Comparison of ENCODE assay signal across 26 cellular contexts in genomic region chr4:152822323-152822722, GRCh38. TPM values are rescaled to one million over a fixed set of nuclear protein-coding genes. Genes with fewer than 3 reads are reported as not detected.
"Had no signal": no experiment of that assay in that cellular context is flagged by ENCODE, and none has a peak within 500 bp of the region (broad histone marks: within the 10 kb centered on the region; RNA-seq: fewer than 3 reads in every experiment).

No MANE protein-coding gene starts in this region.

- H3K27ac ChIP-seq: colonic mucosa, epithelial cell of prostate, foreskin keratinocyte, gastroesophageal sphincter, heart right ventricle, left lung, lower lobe of right lung had no signal

- H3K4me3 Mint-ChIP-seq: dendritic cell treated with granulocyte-macrophage colony-stimulating factor and Interleukin-4, amounts not matched to agents 40 ng/mL and 50 ng/mL, for 4 days; effector memory CD8-positive, alpha-beta T cell; endodermal cell; naive thymus-derived CD4-positive, alpha-beta T cell had no signal

- FAIRE-seq: endometrium, frontal cortex, kidney had no signal

- H3K27me3 Mint-ChIP-seq: dendritic cell treated with granulocyte-macrophage colony-stimulating factor and Interleukin-4, amounts not matched to agents 40 ng/mL and 50 ng/mL, for 4 days; effector memory CD8-positive, alpha-beta T cell; naive thymus-derived CD4-positive, alpha-beta T cell had no signal

- H3K4me1 ChIP-seq: colonic mucosa, foreskin keratinocyte, gastroesophageal sphincter had no signal

- H3K27ac Mint-ChIP-seq: dendritic cell treated with granulocyte-macrophage colony-stimulating factor and Interleukin-4, amounts not matched to agents 40 ng/mL and 50 ng/mL, for 4 days; effector memory CD8-positive, alpha-beta T cell; endodermal cell; naive thymus-derived CD4-positive, alpha-beta T cell had no signal

- H3K36me3 ChIP-seq: colonic mucosa had no signal

- DNase-seq: colonic mucosa; cortex of kidney; effector CD8-positive, alpha-beta T cell; effector memory CD8-positive, alpha-beta T cell; endodermal cell; erythroblast; foreskin keratinocyte; head of caudate nucleus; heart right ventricle; hippocampal formation; islet precursor cell; kidney; kidney glomerular epithelial cell; left lung; left ventricle myocardium superior; lower lobe of right lung; mesenchymal stem cell; midbrain; naive thymus-derived CD4-positive, alpha-beta T cell had no signal

- H3K9me3 ChIP-seq: colonic mucosa had no signal

- H3K27me3 ChIP-seq: colonic mucosa, foreskin keratinocyte, gastroesophageal sphincter, heart right ventricle, left lung had no signal

- H3K4me1 Mint-ChIP-seq: endodermal cell had no signal

- H3K4me3 ChIP-seq: colonic mucosa, gastroesophageal sphincter, heart right ventricle, left lung, lower lobe of right lung had no signal

RNA-seq across cellular contexts. Expression of gene TIGD4, which starts 42.8 kb away (rescaled TPM):
- total RNA-seq: lung microvascular endothelial cell, mesenteric fat pad had no signal
